In the genomic region with DNA sequence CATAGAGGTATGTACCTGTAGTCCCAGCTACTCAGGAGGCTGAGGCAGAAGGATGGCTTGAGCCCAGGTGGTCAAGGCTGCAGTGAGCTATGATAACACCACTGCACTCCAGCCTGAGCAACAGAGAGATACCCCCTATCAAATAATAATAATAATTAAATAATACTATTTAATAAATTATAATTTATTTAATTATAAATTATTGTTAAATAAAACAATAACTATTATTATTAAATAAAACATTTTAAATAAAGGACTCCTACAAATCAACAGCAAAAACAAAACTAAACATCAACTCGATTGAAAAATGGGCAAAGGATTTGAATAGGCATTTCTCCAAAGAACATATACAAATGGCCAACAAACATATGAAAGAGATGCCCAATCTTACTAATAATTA, we compare ENCODE assay signal across 20 cellular contexts.
DNase-seq lines count a peak whose midpoint lies in the region; ATAC-seq, FAIRE-seq and TF ChIP-seq lines count a peak whose summit lies in the region.
"Had no signal": no experiment of that assay in that cellular context is flagged by ENCODE, and none has a peak within 500 bp of the region (broad histone marks: within the 10 kb centered on the region; RNA-seq: fewer than 3 reads in every experiment).

No MANE protein-coding gene starts in this region.

- H3K36me3 ChIP-seq in pancreas (no peaks in the 10 kb centered on the region), mesenchymal stem cell (ENCODE audit: control insufficient read depth in 1 of 2, insufficient read depth in 2 of 2, low read depth in 1 of 2, low read length in 2 of 2) (peaks cover 3 to 4% of the 10 kb centered on the region in 2 experiments)
- H3K36me3 ChIP-seq: BLaER1 had no signal

- peaks cover 23% of the 10 kb centered on the region for H3K36me3 Mint-ChIP-seq in activated CD4-positive, alpha-beta memory T cell treated with anti-CD3 and anti-CD28 coated beads for 36 hours

- DNase-seq in RCC 7860 (ENCODE audit: low spot score) (no peak), pancreas (no peak), mesenchymal stem cell (no peak)
- no peak for DNase-seq in activated CD4-positive, alpha-beta memory T cell treated with anti-CD3 and anti-CD28 coated beads for 36 hours
- DNase-seq: Caco-2; CD4-positive, CD25-positive, alpha-beta regulatory T cell; CD8-positive, alpha-beta T cell; DMS153; DND-41; GDM1; H9 had no signal

- H3K27me3 Mint-ChIP-seq in activated CD4-positive, alpha-beta memory T cell treated with anti-CD3 and anti-CD28 coated beads for 36 hours, result no peaks in the 10 kb centered on the region
- H3K27me3 Mint-ChIP-seq: B cell; CD4-positive, CD25-positive, alpha-beta regulatory T cell had no signal

- H3K27ac Mint-ChIP-seq in activated CD4-positive, alpha-beta memory T cell treated with anti-CD3 and anti-CD28 coated beads for 36 hours, result no peak overlapping the region
- H3K27ac Mint-ChIP-seq: B cell; CD4-positive, CD25-positive, alpha-beta regulatory T cell; CD8-positive, alpha-beta T cell; GM23338; H9 had no signal

- intact Hi-C loops in pancreas (cut with DNase I), result no loop called here
- intact Hi-C loops in activated CD4-positive, alpha-beta memory T cell treated with anti-CD3 and anti-CD28 coated beads for 36 hours (cut with micrococcal nuclease), result no loop called here

- no peaks in the 10 kb centered on the region for H3K4me1 ChIP-seq in pancreas
- H3K4me1 ChIP-seq in mesenchymal stem cell (ENCODE audit: control insufficient read depth, insufficient read depth, low read depth, low read length), result no peaks in the 10 kb centered on the region
- H3K4me1 ChIP-seq: BLaER1, Caco-2 had no signal

- no peak overlapping the region for H4K91ac ChIP-seq in mesenchymal stem cell (ENCODE audit: low read length)

- H3K27ac ChIP-seq in pancreas (no peak overlapping the region), mesenchymal stem cell (ENCODE audit: low read length, poor library complexity, severe bottlenecking) (no peak overlapping the region)
- H3K27ac ChIP-seq: BLaER1, C4-2B had no signal

- FAIRE-seq in RCC 7860 (lab: Jason Lieb, UNC) (peak; percentile 34), endometrium (lab: Jason Lieb, UNC) (peak; percentile 62), pancreas (lab: Jason Lieb, UNC) (peak; percentile 61)
- FAIRE-seq: GM12878, GM19239 had no signal

- H3K4me3 ChIP-seq in pancreas (no peak overlapping the region), mesenchymal stem cell (ENCODE audit: insufficient read depth in 1 of 2, low read depth in 1 of 2, low read length in 2 of 2) (no peak overlapping the region)
- H3K4me3 ChIP-seq: BLaER1, GM12878, GM23338 had no signal

- H3K14ac ChIP-seq in mesenchymal stem cell (ENCODE audit: low read length in 2 of 2), result no peak overlapping the region

- H3K79me1 ChIP-seq in mesenchymal stem cell (replicated peaks; ENCODE audit: low read length, poor library complexity, severe bottlenecking), result peaks cover 12% of the 10 kb centered on the region

- H3K9me3 Mint-ChIP-seq in activated CD4-positive, alpha-beta memory T cell treated with anti-CD3 and anti-CD28 coated beads for 36 hours, result peaks cover 2% of the 10 kb centered on the region
- H3K9me3 Mint-ChIP-seq: CD8-positive, alpha-beta T cell; GM23338; H9 had no signal

- 92 to 96% methylated on average over 1 of the region's 1 CpG for WGBS in pancreas, 2 donors
- 80% methylated on average over 1 of the region's 1 CpG for WGBS in mesenchymal stem cell

- H3K4me3 Mint-ChIP-seq in activated CD4-positive, alpha-beta memory T cell treated with anti-CD3 and anti-CD28 coated beads for 36 hours, result no peak overlapping the region
- H3K4me3 Mint-ChIP-seq: B cell; CD4-positive, CD25-positive, alpha-beta regulatory T cell; CD8-positive, alpha-beta T cell; GM23338; H9 had no signal

- H2BK120ac ChIP-seq in mesenchymal stem cell (ENCODE audit: low read depth, low read length), result no peak overlapping the region

- no peak for ATAC-seq in pancreas
- ATAC-seq in HG03439 (IDR thresholded peaks at IDR 0.05; ENCODE audit: unreplicated experiment), result no peak
- ATAC-seq: CD8-positive, alpha-beta T cell; GM12878; GM23338; HCT116 had no signal

- no peak overlapping the region for H2AFZ ChIP-seq in mesenchymal stem cell (ENCODE audit: low read depth, low read length)
- H2AFZ ChIP-seq: GM23338 had no signal

- POLR2A ChIA-PET in activated CD4-positive, alpha-beta memory T cell treated with anti-CD3 and anti-CD28 coated beads for 36 hours (lab: Charles Lee), result no interaction called here

- H2AK5ac ChIP-seq in mesenchymal stem cell (ENCODE audit: low read length, severe bottlenecking), result no peak overlapping the region

- H3K9ac ChIP-seq in mesenchymal stem cell (ENCODE audit: low read length), result no peak overlapping the region
- H3K9ac ChIP-seq: BLaER1 had no signal

- no peak overlapping the region for H3K18ac ChIP-seq in mesenchymal stem cell (ENCODE audit: low read depth in 1 of 2, low read length in 2 of 2)

- no peak overlapping the region for H3K4me2 ChIP-seq in mesenchymal stem cell (ENCODE audit: low read length, poor library complexity, severe bottlenecking)
- H3K4me2 ChIP-seq: BLaER1, GM23338 had no signal

- no peak overlapping the region for H3K23ac ChIP-seq in mesenchymal stem cell (ENCODE audit: low read length in 2 of 2)

- H4K8ac ChIP-seq in mesenchymal stem cell (ENCODE audit: low read length), result no peak overlapping the region

- H2BK5ac ChIP-seq in mesenchymal stem cell (ENCODE audit: low read depth, low read length, poor library complexity, severe bottlenecking), result no peak overlapping the region

- no peak overlapping the region for H2BK15ac ChIP-seq in mesenchymal stem cell (ENCODE audit: low read depth, poor library complexity, severe bottlenecking)

- CTCF ChIA-PET in activated CD4-positive, alpha-beta memory T cell treated with anti-CD3 and anti-CD28 coated beads for 36 hours (lab: Charles Lee), result interaction anchor here (0.6 kb wide), 1 partner anchor 195 kb away, joined by 3 read pairs; no protein-coding TSS in a partner anchor

- no peaks in the 10 kb centered on the region for H3K4me1 Mint-ChIP-seq in activated CD4-positive, alpha-beta memory T cell treated with anti-CD3 and anti-CD28 coated beads for 36 hours (ENCODE audit: low read depth)
- H3K4me1 Mint-ChIP-seq: B cell, GM23338, H9 had no signal

- H3K9me3 ChIP-seq in pancreas (no peaks in the 10 kb centered on the region), mesenchymal stem cell (ENCODE audit: control insufficient read depth, low read length) (no peaks in the 10 kb centered on the region)
- H3K9me3 ChIP-seq: BLaER1, Caco-2 had no signal

- no peaks in the 10 kb centered on the region for H3K27me3 ChIP-seq in pancreas
- H3K27me3 ChIP-seq in mesenchymal stem cell (ENCODE audit: control insufficient read depth in 1 of 2, insufficient read depth in 1 of 2, low read length in 2 of 2), result no peaks in the 10 kb centered on the region
- H3K27me3 ChIP-seq: BLaER1 had no signal

- H3K4ac ChIP-seq in mesenchymal stem cell (ENCODE audit: low read depth in 1 of 2, low read length in 2 of 2), result no peak overlapping the region

- H2BK12ac ChIP-seq in mesenchymal stem cell (ENCODE audit: low read length in 2 of 2), result no peak overlapping the region

- no peak for TF ChIP-seq CTCF in pancreas (IDR thresholded peaks at IDR 0.05)
